ENCODE assay signal across 9 cellular contexts in the genomic region with DNA sequence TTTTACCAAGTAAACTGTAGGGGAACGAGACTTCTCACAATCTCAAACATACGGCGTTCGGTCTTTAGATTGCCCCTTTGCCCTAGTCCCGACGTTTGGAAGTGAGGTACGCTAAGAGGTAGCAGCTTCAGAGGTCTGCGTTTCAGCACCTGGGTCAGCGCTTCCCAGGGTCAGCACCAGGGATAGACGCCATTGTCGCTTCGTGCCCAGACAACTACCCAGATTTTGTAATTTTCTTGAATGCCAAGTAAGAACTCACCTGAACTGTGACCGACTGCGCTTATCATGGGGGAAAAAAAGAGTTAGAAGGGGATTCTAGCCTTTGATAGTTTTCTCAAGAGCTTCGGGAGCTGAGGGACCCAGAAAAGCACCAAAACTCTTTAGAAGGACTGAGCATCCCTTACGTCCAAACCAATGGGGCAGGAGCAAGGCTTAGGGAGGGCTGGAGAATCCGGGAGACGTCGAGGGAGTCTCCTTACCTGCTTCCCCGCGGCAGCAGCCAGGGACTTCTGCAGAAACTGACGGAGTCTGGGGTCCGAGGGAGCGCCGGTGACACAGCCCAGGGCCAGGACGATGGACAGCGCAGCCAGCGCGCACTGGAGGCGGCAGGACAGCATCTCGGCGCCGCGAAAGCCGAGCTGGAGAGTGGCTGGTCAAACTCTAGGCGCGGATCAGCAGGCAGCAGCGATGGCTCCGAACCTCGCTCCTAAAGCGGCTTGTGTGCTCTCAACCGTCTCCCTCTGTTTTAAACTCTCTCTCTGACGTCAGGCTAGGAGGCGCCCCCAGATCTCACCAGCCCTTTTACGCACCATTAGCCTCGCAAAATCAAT. TPM values are rescaled to one million over a fixed set of nuclear protein-coding genes. Genes with fewer than 3 reads are reported as not detected.
A peak's percentile ranks its signal among the peaks of the same experiment; 100 is the strongest.
DNase-seq lines count a peak whose midpoint lies in the region; ATAC-seq, FAIRE-seq and TF ChIP-seq lines count a peak whose summit lies in the region.
"Had no signal": no experiment of that assay in that cellular context is flagged by ENCODE, and none has a peak within 500 bp of the region (broad histone marks: within the 10 kb centered on the region; RNA-seq: fewer than 3 reads in every experiment).

A gene (minus strand): TSS at position 720 of the 830 bp plus-strand sequence. CDS start 103 bp downstream, at position 617.

- H3K18ac ChIP-seq in IMR-90 (ENCODE audit: low read depth, low read length) = no peak within 1 kb of the TSS

- BruUV-seq in IMR-90 (replicated peaks; lab: Mats Ljungman, UMichigan) (no TSS peak), GM12878 (replicated peaks; lab: Mats Ljungman, UMichigan) (no TSS peak)

- H2BK15ac ChIP-seq in IMR-90 (ENCODE audit: low read depth, low read length) = no peak within 1 kb of the TSS

- ATAC-seq in IMR-90 (ENCODE audit: low read depth) (peak; percentile 90), GM12878 (no peak), GM21360 (IDR thresholded peaks at IDR 0.05; ENCODE audit: unreplicated experiment) (no peak), HG03520 (IDR thresholded peaks at IDR 0.05; ENCODE audit: unreplicated experiment) (no peak)

- H3K9ac ChIP-seq in IMR-90 (ENCODE audit: low read depth, low read length) (no peak within 1 kb of the TSS), GM12878 (ENCODE audit: control insufficient read depth, insufficient read depth, low read length) (no peak within 1 kb of the TSS)

- CTCF ChIA-PET in IMR-90 (lab: Yijun Ruan, JAX) = interaction anchor here (1.3 to 3.0 kb wide), 3 partner anchors 10 to 557 kb away, joined by 4 to 16 read pairs (median 5); no protein-coding TSS in a partner anchor
- CTCF ChIA-PET in GM12878 (lab: Yijun Ruan, JAX) = interaction anchor here (2.9 to 20.7 kb wide), 2 partner anchors 9 to 349 kb away, joined by 12 to 519 read pairs; no protein-coding TSS in a partner anchor

- no peaks in the 10 kb centered on the region for H4K20me1 ChIP-seq in IMR-90 (ENCODE audit: insufficient read depth, low read length)
- no peaks in the 10 kb centered on the region for H4K20me1 ChIP-seq in GM12878 (ENCODE audit: control insufficient read depth, insufficient read depth)

- H3K79me2 ChIP-seq in GM12878 (ENCODE audit: control insufficient read depth, insufficient read depth, low read length) = no peaks in the 10 kb centered on the region

- H4K8ac ChIP-seq in IMR-90 (ENCODE audit: low read depth in 2 of 2, low read length in 2 of 2) = no peak within 1 kb of the TSS

- H2AFZ ChIP-seq in IMR-90 (replicated peaks; ENCODE audit: low read length, poor library complexity) (no peak within 1 kb of the TSS), GM12878 (ENCODE audit: control insufficient read depth, low read depth, low read length) (no peak within 1 kb of the TSS)

- no peak within 1 kb of the TSS for H4K5ac ChIP-seq in IMR-90 (ENCODE audit: low read depth, low read length)

- no peak within 1 kb of the TSS for H3K23ac ChIP-seq in IMR-90 (ENCODE audit: low read depth, low read length)

- no peak within 1 kb of the TSS for H3K4ac ChIP-seq in IMR-90 (ENCODE audit: low read depth, low read length)

- no peak for TF ChIP-seq RAD21 in IMR-90 (IDR thresholded peaks at IDR 0.05; ENCODE audit: low read length)
- no peak for TF ChIP-seq RAD21 in GM12878 (IDR thresholded peaks at IDR 0.05; ENCODE audit: insufficient read depth, low read depth, low read length)

- H3K9me3 ChIP-seq in IMR-90 (ENCODE audit: control insufficient read depth, insufficient read depth, low read length) (no peaks in the 10 kb centered on the region), GM12878 (replicated peaks; ENCODE audit: control insufficient read depth, insufficient read depth, low read length) (no peaks in the 10 kb centered on the region)

- dilution Hi-C loops in IMR-90 (cut with HindIII; ENCODE audit: low sequenced_read_pairs, unreplicated experiment) = no loop called here

- H2BK120ac ChIP-seq in IMR-90 (ENCODE audit: low read depth, low read length) = no peak within 1 kb of the TSS

- no peak within 1 kb of the TSS for H2AK5ac ChIP-seq in IMR-90 (ENCODE audit: low read depth, low read length)

- H2AK9ac ChIP-seq in IMR-90 (replicated peaks; ENCODE audit: low read depth, low read length, poor library complexity) = no peak within 1 kb of the TSS

- H2BK20ac ChIP-seq in IMR-90 (ENCODE audit: low read depth, low read length) = no peak within 1 kb of the TSS

- H3K4me2 ChIP-seq in IMR-90 (ENCODE audit: low read depth, low read length) (no peak within 1 kb of the TSS), GM12878 (ENCODE audit: control insufficient read depth, insufficient read depth) (no peak within 1 kb of the TSS)

- H3K79me1 ChIP-seq in IMR-90 (ENCODE audit: low read depth in 1 of 2, low read length in 2 of 2) = no peaks in the 10 kb centered on the region

- no peak within 1 kb of the TSS for H3K56ac ChIP-seq in IMR-90 (ENCODE audit: extremely low read depth, insufficient read depth, low read length)

- WGBS in IMR-90 (ENCODE audit: extremely low coverage in 2 of 2, insufficient read length in 1 of 2), 2 experiments = 6% methylated on average over 14 of the region's 46 CpGs; no CpG with 5 or more reads in 1 of the 2 experiments
- 41% methylated on average over 46 of the region's 46 CpGs for WGBS in GM12878 (ENCODE audit: insufficient coverage, insufficient replicate concordance, low lambda C conversion rate, missing lambda C conversion rate)

- H3K4me3 ChIP-seq in IMR-90 (ENCODE audit: insufficient read depth, low read depth, low read length) (no peak within 1 kb of the TSS), GM12878 (no peak within 1 kb of the TSS)
- H3K4me3 ChIP-seq: skin epidermis had no signal

- H3K27ac ChIP-seq in IMR-90 (ENCODE audit: insufficient read depth, low read length) = no peak within 1 kb of the TSS
- no peak within 1 kb of the TSS for H3K27ac ChIP-seq in GM12878 (ENCODE audit: control insufficient read depth, insufficient read depth)
- H3K27ac ChIP-seq: skin epidermis had no signal

- H3K27me3 ChIP-seq in IMR-90 (ENCODE audit: control insufficient read depth, insufficient read depth, low read length) (peaks cover 18% of the 10 kb centered on the region), GM12878 (replicated peaks in 1 of 2; ENCODE audit: control insufficient read depth in 2 of 2, insufficient read depth in 2 of 2, low read length in 1 of 2) (peaks cover 4 to 6% of the 10 kb centered on the region in 2 experiments; a peak in 3 of 4 replicates)

- no peaks in the 10 kb centered on the region for H3K4me1 ChIP-seq in IMR-90 (ENCODE audit: control insufficient read depth, insufficient read depth, low read length)
- no peaks in the 10 kb centered on the region for H3K4me1 ChIP-seq in GM12878 (ENCODE audit: control insufficient read depth, insufficient read depth, low read length)

- RAD21 ChIA-PET in GM12878 (lab: Charles Lee; ENCODE audit: unreplicated experiment) = interaction anchor here (0.9 kb wide), 1 partner anchor 9 kb away, joined by 6 read pairs; no protein-coding TSS in a partner anchor

- H2BK5ac ChIP-seq in IMR-90 (ENCODE audit: low read depth, low read length, poor library complexity, severe bottlenecking) = no peak within 1 kb of the TSS

- no peak within 1 kb of the TSS for H3K14ac ChIP-seq in IMR-90 (replicated peaks; ENCODE audit: low read depth, low read length)

- no peak for FAIRE-seq in GM12878 (lab: Jason Lieb, UNC)

- DNase-seq in AG08395 (ENCODE audit: low spot score) (peak; percentile 58), IMR-90 (peak; percentile 47), GM12878 (ENCODE audit: low read depth, low spot score) (no peak), left kidney (ENCODE audit: low read depth, low spot score) (peak; percentile 95), SW 1271 (lab: John Stamatoyannopoulos, UW) (no peak), MV-4-11 (lab: John Stamatoyannopoulos, UW) (no peak)

- no peak for TF ChIP-seq CTCF in IMR-90 (conservative IDR thresholded peaks at IDR 0.05; ENCODE audit: low read depth, low read length)
- no peak for TF ChIP-seq CTCF in GM12878 (IDR thresholded peaks at IDR 0.05 in 2 of 3, conservative IDR thresholded peaks at IDR 0.05 in 1 of 3; ENCODE audit: control insufficient read depth in 2 of 3, extremely low read depth in 1 of 3, insufficient read depth in 1 of 3, low read depth in 3 of 3, low read length in 3 of 3)

- TF ChIP-seq POLR2A in IMR-90 (IDR thresholded peaks at IDR 0.05; ENCODE audit: low read depth, low read length) (no peak), GM12878 (IDR thresholded peaks at IDR 0.05; ENCODE audit: low read depth, low read length) (no peak)

- SMC1A ChIA-PET in GM12878 (lab: Charles Lee; ENCODE audit: uncharacterized antibody, unreplicated experiment) = interaction anchor here (0.7 to 3.5 kb wide), 3 partner anchors 8 to 351 kb away, joined by 3 to 20 read pairs (median 8); no protein-coding TSS in a partner anchor

- no peak within 1 kb of the TSS for H4K91ac ChIP-seq in IMR-90 (ENCODE audit: insufficient read depth, low read depth, low read length)

- in situ Hi-C loops in IMR-90 (cut with MboI; ENCODE audit: low sequenced_read_pairs) = no loop called here
- in situ Hi-C loops in GM12878 (cut with MboI) = no loop called here

- H3K9me1 ChIP-seq in IMR-90 (ENCODE audit: insufficient read depth, low read length) = no peaks in the 10 kb centered on the region; the same call in 1 of the 2 replicates

- intact Hi-C loops in IMR-90 (cut with micrococcal nuclease) (loop anchor here (10.0 kb wide), 1 partner anchor 825 kb away; a partner anchor contains a TSS), GM12878 (cut with micrococcal nuclease; ENCODE audit: unreplicated experiment) (no loop called here)

- POLR2A ChIA-PET in IMR-90 (lab: Charles Lee; ENCODE audit: unreplicated experiment) = no interaction called here
- POLR2A ChIA-PET in GM12878 (lab: Charles Lee) = no interaction called here

- no peak for TF ChIP-seq EP300 in GM12878 (IDR thresholded peaks at IDR 0.05; ENCODE audit: borderline replicate concordance in 1 of 2, control insufficient read depth in 1 of 2, low read depth in 2 of 2, low read length in 2 of 2)

- no peaks in the 10 kb centered on the region for H3K36me3 ChIP-seq in IMR-90 (ENCODE audit: control insufficient read depth, insufficient read depth, low read length)
- no peaks in the 10 kb centered on the region for H3K36me3 ChIP-seq in GM12878 (ENCODE audit: control insufficient read depth in 2 of 2, insufficient read depth in 2 of 2, low read length in 1 of 2)

RNA-seq across cellular contexts. Expression of the gene that starts here (rescaled TPM):
- total RNA-seq in IMR-90 (2012; rRNA removed) (not detected in 2 replicates), GM12878 (2014; rRNA removed) (not detected in 2 replicates), GM12878 (2014; rRNA removed; fragmentation: Illumina TruSeq; extraction: Trizol) (not detected in 2 replicates), GM12878 (2021) (0.38 TPM in 1 of 2 replicates, not detected in the other)
- polyA plus RNA-seq in IMR-90 (2012; rRNA removed) (not detected in 2 replicates), GM12878 (2011; rRNA removed) (not detected in 2 replicates), GM12878 (2014; fragmentation: Illumina TruSeq; extraction: Trizol) (not detected in 2 replicates), GM12878 (2014; fragmentation: Nextera tagmentation; extraction: Ambion mirVana) (not detected), GM12878 (2014; rRNA removed) (not detected in 2 replicates), GM12878 (2016; fragmentation: Nextera tagmentation; extraction: Ambion mirVana) (under 1 TPM in 1 of 2 experiments, not detected in 1; 0.35 TPM)
- not detected in 2 replicates for polyA plus RNA-seq in IMR-90 (2012; cell fraction: cytosol; rRNA removed)
- not detected in 2 replicates for polyA plus RNA-seq in IMR-90 (2012; cell fraction: nucleus; rRNA removed; ENCODE audit: low replicate concordance)
- total RNA-seq in GM12878 (2013; cell fraction: nucleolus; rRNA removed) = not detected in 2 replicates
- polyA plus RNA-seq in GM12878 (2011; ENCODE audit: low read depth) = not detected
- polyA plus RNA-seq in GM12878 (2011; cell fraction: cytosol; rRNA removed) = not detected in 2 replicates
- not detected in 2 replicates for polyA plus RNA-seq in GM12878 (2011; cell fraction: nucleus; rRNA removed)
- not detected in 2 replicates for polyA plus RNA-seq in GM12878 (2012)
- polyA minus RNA-seq in GM12878 (2011; rRNA and poly(A)+ RNA removed) = not detected in 2 replicates
- polyA minus RNA-seq in GM12878 (2011; cell fraction: cytosol; rRNA and poly(A)+ RNA removed) = not detected in 2 replicates
- not detected in 2 replicates for polyA minus RNA-seq in GM12878 (2011; cell fraction: nucleus; rRNA and poly(A)+ RNA removed)

Comparison
In these comparisons a context has a peak if more than half of its experiments do, and no peak if none do; other contexts are left out.
1. Peak in DNase-seq and ATAC-seq in IMR-90; RNA of the gene not detected or under 1 TPM.
2. DNase-seq: peak in AG08395 (single experiment) and left kidney (single experiment); none in GM12878 (single experiment), SW 1271 (0 of 2) and MV-4-11 (single experiment).